ENCODE assay signal across 1 cellular context in genomic region chr11:28139848-28140415, GRCh38.
TF ChIP-seq lines count a peak whose summit lies in the region.

No MANE protein-coding gene starts in this region.

TF ChIP-seq in K562, 482 proteins besides CTCF, POLR2A, EP300 and RAD21:
- TF ChIP-seq E2F6 (IDR thresholded peaks at IDR 0.05; ENCODE audit: borderline replicate concordance in 1 of 2, extremely low read depth in 1 of 2, insufficient read depth in 1 of 2, insufficient read length in 1 of 2, low read depth in 1 of 2, low read length in 1 of 2, poor library complexity in 1 of 2, severe bottlenecking in 1 of 2) (peak in 1 of 2 experiments; percentile 13), NCOR1 (IDR thresholded peaks at IDR 0.05) (no peak)
